In genomic region chr11:65539401-65540289, GRCh38 we compare ENCODE assay signal across 6 cellular contexts. TPM values are rescaled to one million over a fixed set of nuclear protein-coding genes. Genes with fewer than 3 reads are reported as not detected.
DNase-seq lines count a peak whose midpoint lies in the region; ATAC-seq and TF ChIP-seq lines count a peak whose summit lies in the region.

No MANE protein-coding gene starts in this region.

- H3K9me2 ChIP-seq in OCI-LY7 (ENCODE audit: insufficient read depth, low read length): no peaks in the 10 kb centered on the region

- CTCF ChIA-PET in OCI-LY7 (lab: Charles Lee; ENCODE audit: unreplicated experiment): interaction anchor here (0.5 kb wide), 2 partner anchors 15 to 264 kb away, joined by 3 to 4 read pairs; partner anchors contain the start of gene SCYL1

- POLR2A ChIA-PET in OCI-LY7 (lab: Charles Lee): interaction anchor here (0.6 to 0.9 kb wide), 3 partner anchors 16 to 122 kb away, joined by 3 to 6 read pairs (median 3); no protein-coding TSS in a partner anchor

- H3K4me1 ChIP-seq in OCI-LY7 (ENCODE audit: insufficient read depth, low read length, poor library complexity, severe bottlenecking) (peaks cover 20% of the 10 kb centered on the region), left ventricle myocardium inferior (peaks cover 29% of the 10 kb centered on the region)

- BruUV-seq in OCI-LY7 (replicated peaks; lab: Mats Ljungman, UMichigan): no TSS peak

- no peak for TF ChIP-seq CTCF in AG09309 (IDR thresholded peaks at IDR 0.05; ENCODE audit: control insufficient read depth, insufficient read depth, low read depth, low read length, missing control alignments)
- TF ChIP-seq CTCF in OCI-LY7 (conservative IDR thresholded peaks at IDR 0.05; ENCODE audit: low read length): peak; percentile 72
- no peak for TF ChIP-seq CTCF in left ventricle myocardium inferior (IDR thresholded peaks at IDR 0.05; ENCODE audit: borderline replicate concordance)
- TF ChIP-seq CTCF in type B pancreatic cell (conservative IDR thresholded peaks at IDR 0.05): no peak

- H4K20me1 ChIP-seq in OCI-LY7 (ENCODE audit: insufficient read depth, low read length): no peaks in the 10 kb centered on the region

- H3K4me2 ChIP-seq in OCI-LY7 (ENCODE audit: low read length): peak overlapping the region; percentile 85

- no peaks in the 10 kb centered on the region for H3K9me3 ChIP-seq in OCI-LY7 (ENCODE audit: low read length)
- no peaks in the 10 kb centered on the region for H3K9me3 ChIP-seq in left ventricle myocardium inferior (replicated peaks)

- H3K4me3 Mint-ChIP-seq in type B pancreatic cell: peak overlapping the region; percentile 84

- DNase-seq in AG09309 (ENCODE audit: low read depth) (no peak), OCI-LY7 (ENCODE audit: low spot score) (peak; percentile 36), left ventricle myocardium inferior (no peak), type B pancreatic cell (ENCODE audit: extremely low spot score, unreplicated experiment) (no peak), glomerular visceral epithelial cell (ENCODE audit: extremely low spot score) (no peak)

- H3K27ac ChIP-seq in OCI-LY7 (ENCODE audit: low read depth, low read length, poor library complexity, severe bottlenecking): peak overlapping the region; percentile 61
- peak overlapping the region; percentile 94 for H3K27ac ChIP-seq in left ventricle myocardium inferior (replicated peaks)

- H2AFZ ChIP-seq in OCI-LY7 (ENCODE audit: low read length): peak overlapping the region; percentile 48; the same call in 1 of the 2 replicates

- intact Hi-C loops in OCI-LY7 (cut with micrococcal nuclease; ENCODE audit: unreplicated experiment): loop anchor here (1.0 to 2.0 kb wide), 4 partner anchors 13 to 75 kb away; partner anchors contain the start of genes MAP3K11, PCNX3 and ZNRD2
- intact Hi-C loops in left ventricle myocardium inferior (cut with micrococcal nuclease): loop anchor here (10.0 kb wide), 1 partner anchor 55 kb away; the partner anchor contains the start of gene KCNK7

- H3K36me3 ChIP-seq in OCI-LY7 (ENCODE audit: insufficient read depth, low read length): peaks cover 11% of the 10 kb centered on the region; the same call in 1 of the 2 replicates
- peaks cover 36% of the 10 kb centered on the region for H3K36me3 ChIP-seq in left ventricle myocardium inferior

- H3K4me3 ChIP-seq in AG09309 (ENCODE audit: control insufficient read depth, low read depth, low read length) (peak overlapping the region; percentile 50), OCI-LY7 (ENCODE audit: low read depth, low read length, poor library complexity, severe bottlenecking) (peak overlapping the region; percentile 71), left ventricle myocardium inferior (peak overlapping the region; percentile 65)

- H3K36me3 Mint-ChIP-seq in type B pancreatic cell: peaks cover 6% of the 10 kb centered on the region

- H3K27me3 ChIP-seq in left ventricle myocardium inferior (ENCODE audit: low read depth): no peaks in the 10 kb centered on the region

- H3K9me3 Mint-ChIP-seq in type B pancreatic cell: no peaks in the 10 kb centered on the region

- peaks cover 18% of the 10 kb centered on the region for H3K4me1 Mint-ChIP-seq in type B pancreatic cell (ENCODE audit: unreplicated experiment)

- H3K27ac Mint-ChIP-seq in type B pancreatic cell: peak overlapping the region; percentile 72

- no peaks in the 10 kb centered on the region for H3K79me2 ChIP-seq in OCI-LY7 (ENCODE audit: insufficient read depth, low read depth, low read length)

- peaks cover 4% of the 10 kb centered on the region for H3K27me3 Mint-ChIP-seq in type B pancreatic cell

- ATAC-seq in GM21619 (IDR thresholded peaks at IDR 0.05; ENCODE audit: unreplicated experiment): peak; percentile 49

RNA-seq across cellular contexts. Expression of gene SCYL1, which starts 14.8 kb away (rescaled TPM):
- 43.2 and 56.8 TPM in 2 replicates for total RNA-seq in OCI-LY7 (2014; rRNA removed; shearing (Covaris generic))
- total RNA-seq in OCI-LY7 (2022): 62.9 and 70.0 TPM in 2 replicates
- 60.2 TPM for total RNA-seq in left ventricle myocardium inferior
- total RNA-seq in type B pancreatic cell (ENCODE audit: low replicate concordance): 79.4 and 80.4 TPM in 2 replicates

RNA-seq across cellular contexts. Expression of gene LTBP3, which starts 18.5 kb away (rescaled TPM):
- 11.2 and 17.4 TPM in 2 replicates for total RNA-seq in OCI-LY7 (2014; rRNA removed; shearing (Covaris generic))
- total RNA-seq in OCI-LY7 (2022) (10.0 and 13.8 TPM in 2 replicates), left ventricle myocardium inferior (80.3 TPM), type B pancreatic cell (ENCODE audit: low replicate concordance) (71.8 and 74.1 TPM in 2 replicates)

RNA-seq across cellular contexts. Expression of gene ZNRD2, which starts 30.6 kb away (rescaled TPM):
- total RNA-seq in OCI-LY7 (2014; rRNA removed; shearing (Covaris generic)): 37.7 and 60.4 TPM in 2 replicates
- total RNA-seq in OCI-LY7 (2022): 35.9 and 43.4 TPM in 2 replicates
- 21.1 TPM for total RNA-seq in left ventricle myocardium inferior
- 32.2 and 33.9 TPM in 2 replicates for total RNA-seq in type B pancreatic cell (ENCODE audit: low replicate concordance)

RNA-seq across cellular contexts. Expression of gene FAM89B, which starts 32.7 kb away (rescaled TPM):
- total RNA-seq in OCI-LY7 (2014; rRNA removed; shearing (Covaris generic)): 16.1 and 26.4 TPM in 2 replicates
- total RNA-seq in OCI-LY7 (2022) (17.9 and 25.3 TPM in 2 replicates), left ventricle myocardium inferior (40.9 TPM), type B pancreatic cell (ENCODE audit: low replicate concordance) (55.7 and 56.1 TPM in 2 replicates)

RNA-seq across cellular contexts. Expression of gene EHBP1L1, which starts 36.2 kb away (rescaled TPM):
- total RNA-seq in OCI-LY7 (2014; rRNA removed; shearing (Covaris generic)): 59.6 and 59.7 TPM in 2 replicates
- total RNA-seq in OCI-LY7 (2022) (71.6 and 80.3 TPM in 2 replicates), left ventricle myocardium inferior (69.5 TPM), type B pancreatic cell (ENCODE audit: low replicate concordance) (10.9 and 14.7 TPM in 2 replicates)
